Comparison of ENCODE assay signal across 8 cellular contexts in the genomic region with DNA sequence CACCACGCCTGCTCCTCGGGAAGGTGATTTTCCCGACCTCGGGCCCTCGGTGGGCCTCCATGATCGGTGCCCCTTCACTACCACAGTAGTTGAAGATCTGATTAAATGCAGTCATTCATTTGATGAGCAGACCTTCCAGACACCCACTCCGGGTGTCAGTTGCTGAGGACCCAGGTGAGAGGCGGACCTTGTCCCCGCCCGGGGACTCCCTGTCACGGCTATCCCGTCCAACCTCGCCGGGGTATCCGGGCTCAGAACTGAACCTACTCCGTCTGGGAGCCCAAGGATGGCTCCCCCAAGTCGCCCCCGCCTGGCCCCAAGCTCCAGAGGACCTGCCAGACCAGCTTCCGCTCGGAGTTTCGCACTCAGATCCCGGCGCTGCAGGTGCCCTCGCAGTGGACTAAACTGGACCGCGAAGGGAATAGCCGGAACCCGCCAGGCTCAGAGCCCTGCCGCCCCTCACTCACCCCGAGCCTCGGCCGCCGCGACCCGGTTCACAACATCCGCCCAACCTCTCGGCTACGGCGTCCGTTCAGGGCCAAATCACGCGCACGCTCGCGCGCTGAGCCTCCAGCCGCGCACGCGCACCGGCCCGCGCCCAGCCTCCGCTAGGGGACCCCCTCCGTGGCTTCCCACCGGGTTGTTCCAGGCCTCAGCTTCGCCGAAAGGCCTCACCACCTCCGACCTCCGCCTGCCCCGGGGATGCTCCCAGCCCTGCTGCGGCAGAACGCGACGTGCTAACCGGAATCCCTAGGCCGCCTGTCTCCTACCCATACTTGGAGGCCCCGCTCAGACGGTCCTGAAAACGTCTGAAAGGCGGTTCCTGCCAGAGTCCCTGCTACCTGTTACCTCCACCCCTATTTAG. TPM values are rescaled to one million over a fixed set of nuclear protein-coding genes. Genes with fewer than 3 reads are reported as not detected.
DNase-seq lines count a peak whose midpoint lies in the region; ATAC-seq and TF ChIP-seq lines count a peak whose summit lies in the region.

No MANE protein-coding gene starts in this region.

- peak overlapping the region; percentile 99 for H2AFZ ChIP-seq in GM23338

- ATAC-seq in GM23338 (peak; percentile 56), natural killer cell (peak; percentile 88 to 91 (median 89))
- ATAC-seq in stimulated activated naive B cell treated with anti-CD40 and anti-IgM and Interleukin-4, amounts not matched to agents 10 μg/mL and 1 μg/mL and 100 μg/mL, for 72 hours (replicated peaks): peak; percentile 85 to 89

- peak; percentile 39 to 72 for TF ChIP-seq POLR2A in Peyer's patch (IDR thresholded peaks at IDR 0.05)

- H3K27me3 Mint-ChIP-seq in GM23338 (ENCODE audit: insufficient read depth, low read depth, poor library complexity) (peaks cover 11% of the 10 kb centered on the region), natural killer cell (ENCODE audit: low read depth in 2 of 2) (no peaks in the 10 kb centered on the region)
- H3K27me3 Mint-ChIP-seq in activated T-helper 1 cell treated with anti-CD3 and anti-CD28 coated beads, Interleukin-12 subunit alpha, Interleukin-12 subunit beta, Interleukin-2, Interleukin-4 antibody, amounts not matched to agents 30 ng/mL and 10 ng/mL and 1 ng/mL, durations not matched to agents 14 hours and 24 hours and 36 hours (ENCODE audit: insufficient read depth): peaks cover 7% of the 10 kb centered on the region
- H3K27me3 Mint-ChIP-seq in stimulated activated naive B cell treated with anti-CD40 and anti-IgM and Interleukin-4, amounts not matched to agents 10 μg/mL and 1 μg/mL and 100 μg/mL, for 72 hours: no peaks in the 10 kb centered on the region

- DNase-seq in ELF-1 (ENCODE audit: low read depth, low spot score): peak; percentile 99
- peak; percentile 99 for DNase-seq in GM23338 (ENCODE audit: low spot score)
- DNase-seq in Kasumi-1 (lab: John Stamatoyannopoulos, UW): peak; percentile 94 to 96
- peak; percentile 99 to 100 (median 99) for DNase-seq in Peyer's patch
- DNase-seq in activated T-helper 1 cell treated with anti-CD3 and anti-CD28 coated beads, Interleukin-12 subunit alpha, Interleukin-12 subunit beta, Interleukin-2, Interleukin-4 antibody, amounts not matched to agents 30 ng/mL and 10 ng/mL and 1 ng/mL, durations not matched to agents 14 hours and 24 hours and 36 hours (ENCODE audit: low spot score): peak; percentile 100
- DNase-seq in fibroblast of pulmonary artery (ENCODE audit: low read depth): peak; percentile 97
- peak; percentile 100 for DNase-seq in natural killer cell
- DNase-seq in stimulated activated naive B cell treated with anti-CD40 and anti-IgM and Interleukin-4, amounts not matched to agents 10 μg/mL and 1 μg/mL and 100 μg/mL, for 72 hours: peak; percentile 100

- H3K4me1 Mint-ChIP-seq in GM23338 (no peaks in the 10 kb centered on the region), natural killer cell (no peaks in the 10 kb centered on the region)
- H3K4me1 Mint-ChIP-seq in activated T-helper 1 cell treated with anti-CD3 and anti-CD28 coated beads, Interleukin-12 subunit alpha, Interleukin-12 subunit beta, Interleukin-2, Interleukin-4 antibody, amounts not matched to agents 30 ng/mL and 10 ng/mL and 1 ng/mL, durations not matched to agents 14 hours and 24 hours and 36 hours (ENCODE audit: low read depth): no peaks in the 10 kb centered on the region
- H3K4me1 Mint-ChIP-seq in stimulated activated naive B cell treated with anti-CD40 and anti-IgM and Interleukin-4, amounts not matched to agents 10 μg/mL and 1 μg/mL and 100 μg/mL, for 72 hours: peaks cover 0 to 9% of the 10 kb centered on the region in 2 donors

- H3K27ac Mint-ChIP-seq in GM23338 (no peak overlapping the region), natural killer cell (no peak overlapping the region)
- no peak overlapping the region for H3K27ac Mint-ChIP-seq in activated T-helper 1 cell treated with anti-CD3 and anti-CD28 coated beads, Interleukin-12 subunit alpha, Interleukin-12 subunit beta, Interleukin-2, Interleukin-4 antibody, amounts not matched to agents 30 ng/mL and 10 ng/mL and 1 ng/mL, durations not matched to agents 14 hours and 24 hours and 36 hours
- no peak overlapping the region for H3K27ac Mint-ChIP-seq in stimulated activated naive B cell treated with anti-CD40 and anti-IgM and Interleukin-4, amounts not matched to agents 10 μg/mL and 1 μg/mL and 100 μg/mL, for 72 hours

- no peaks in the 10 kb centered on the region for H3K9me3 Mint-ChIP-seq in GM23338
- H3K9me3 Mint-ChIP-seq in activated T-helper 1 cell treated with anti-CD3 and anti-CD28 coated beads, Interleukin-12 subunit alpha, Interleukin-12 subunit beta, Interleukin-2, Interleukin-4 antibody, amounts not matched to agents 30 ng/mL and 10 ng/mL and 1 ng/mL, durations not matched to agents 14 hours and 24 hours and 36 hours: no peaks in the 10 kb centered on the region
- no peaks in the 10 kb centered on the region for H3K9me3 Mint-ChIP-seq in natural killer cell
- H3K9me3 Mint-ChIP-seq in stimulated activated naive B cell treated with anti-CD40 and anti-IgM and Interleukin-4, amounts not matched to agents 10 μg/mL and 1 μg/mL and 100 μg/mL, for 72 hours: no peaks in the 10 kb centered on the region

- H3K4me3 Mint-ChIP-seq in GM23338: no peak overlapping the region
- no peak overlapping the region for H3K4me3 Mint-ChIP-seq in activated T-helper 1 cell treated with anti-CD3 and anti-CD28 coated beads, Interleukin-12 subunit alpha, Interleukin-12 subunit beta, Interleukin-2, Interleukin-4 antibody, amounts not matched to agents 30 ng/mL and 10 ng/mL and 1 ng/mL, durations not matched to agents 14 hours and 24 hours and 36 hours
- H3K4me3 Mint-ChIP-seq in natural killer cell: no peak overlapping the region
- no peak overlapping the region for H3K4me3 Mint-ChIP-seq in stimulated activated naive B cell treated with anti-CD40 and anti-IgM and Interleukin-4, amounts not matched to agents 10 μg/mL and 1 μg/mL and 100 μg/mL, for 72 hours

- no peaks in the 10 kb centered on the region for H3K9me2 ChIP-seq in GM23338 (ENCODE audit: insufficient read depth)

- H3K4me1 ChIP-seq in GM23338 (ENCODE audit: insufficient read depth): 0 out of 2 replicates have a peak, but pooled peaks cover 4% of the 10 kb centered on the region
- peaks cover 7 to 32% (median 23%) of the 10 kb centered on the region in 4 donors for H3K4me1 ChIP-seq in Peyer's patch

- H3K4me3 ChIP-seq in GM23338 (peak overlapping the region; percentile 96), Peyer's patch (peak overlapping the region; percentile 58 to 78 (median 62)), fibroblast of pulmonary artery (replicated peaks; ENCODE audit: low read depth, low read length) (peak overlapping the region; percentile 63)

- H3K79me2 ChIP-seq in GM23338 (replicated peaks; ENCODE audit: insufficient read depth): peaks cover 23% of the 10 kb centered on the region

- H3F3A ChIP-seq in GM23338 (replicated peaks; ENCODE audit: low read depth): 0 out of 2 replicates have a peak, but pooled peaks cover 7% of the 10 kb centered on the region

- H3K9me3 ChIP-seq in Peyer's patch: no peaks in the 10 kb centered on the region

- TF ChIP-seq CTCF in GM23338 (conservative IDR thresholded peaks at IDR 0.05; ENCODE audit: low read depth in 2 of 2) (peak in 1 of 2 experiments; percentile 44; a peak in 2 of 4 replicates), Peyer's patch (IDR thresholded peaks at IDR 0.05) (peak in 4 of 6 experiments; percentile 49 to 67 (median 52)), fibroblast of pulmonary artery (IDR thresholded peaks at IDR 0.05; ENCODE audit: low read length, missing control alignments) (peak; percentile 43), natural killer cell (IDR thresholded peaks at IDR 0.05) (peak; percentile 51)

- H3K4me2 ChIP-seq in GM23338: peak overlapping the region; percentile 100

- H3K27me3 ChIP-seq in GM23338 (ENCODE audit: insufficient read depth) (peaks cover 41% of the 10 kb centered on the region), Peyer's patch (no peaks in the 10 kb centered on the region)

- H3K36me3 Mint-ChIP-seq in GM23338 (ENCODE audit: low read depth) (no peaks in the 10 kb centered on the region), natural killer cell (no peaks in the 10 kb centered on the region)
- no peaks in the 10 kb centered on the region for H3K36me3 Mint-ChIP-seq in activated T-helper 1 cell treated with anti-CD3 and anti-CD28 coated beads, Interleukin-12 subunit alpha, Interleukin-12 subunit beta, Interleukin-2, Interleukin-4 antibody, amounts not matched to agents 30 ng/mL and 10 ng/mL and 1 ng/mL, durations not matched to agents 14 hours and 24 hours and 36 hours (ENCODE audit: low read depth)
- H3K36me3 Mint-ChIP-seq in stimulated activated naive B cell treated with anti-CD40 and anti-IgM and Interleukin-4, amounts not matched to agents 10 μg/mL and 1 μg/mL and 100 μg/mL, for 72 hours: no peaks in the 10 kb centered on the region

- intact Hi-C loops in activated T-helper 1 cell treated with anti-CD3 and anti-CD28 coated beads, Interleukin-12 subunit alpha, Interleukin-12 subunit beta, Interleukin-2, Interleukin-4 antibody, amounts not matched to agents 30 ng/mL and 10 ng/mL and 1 ng/mL, durations not matched to agents 14 hours and 24 hours and 36 hours (cut with micrococcal nuclease): loop anchor here (1.0 to 2.0 kb wide), 3 partner anchors 30 to 260 kb away; no protein-coding TSS in a partner anchor
- intact Hi-C loops in natural killer cell (cut with micrococcal nuclease): loop anchor here (10.0 kb wide), 1 partner anchor 250 kb away; the partner anchor contains the start of gene RNU1-2

- H3K36me3 ChIP-seq in GM23338 (ENCODE audit: insufficient read depth): no peaks in the 10 kb centered on the region
- no peaks in the 10 kb centered on the region for H3K36me3 ChIP-seq in Peyer's patch

- H3K27ac ChIP-seq in GM23338 (ENCODE audit: low read depth) (no peak overlapping the region), Peyer's patch (peak overlapping the region; percentile 65 to 87 (median 81))

- H4K20me1 ChIP-seq in GM23338 (replicated peaks; ENCODE audit: insufficient read depth): peaks cover 11% of the 10 kb centered on the region; the same call in 1 of the 2 replicates

RNA-seq across cellular contexts. Expression of gene RNU1-3, which starts 22.3 kb away (rescaled TPM):
- under 0.01 TPM in 1 of 2 replicates, not detected in the other for total RNA-seq in GM23338 (2014; rRNA removed; shearing (Covaris generic))
- polyA plus RNA-seq in GM23338 (2016; fragmentation: Nextera tagmentation; extraction: Ambion mirVana): not detected in 2 replicates
- total RNA-seq in Peyer's patch (under 1 TPM; under 0.01 TPM), natural killer cell (1,000 to 10,000 TPM; 2,937 to 3,261 (median 3,038) TPM)
- total RNA-seq in activated T-helper 1 cell treated with anti-CD3 and anti-CD28 coated beads, Interleukin-12 subunit alpha, Interleukin-12 subunit beta, Interleukin-2, Interleukin-4 antibody, amounts not matched to agents 30 ng/mL and 10 ng/mL and 1 ng/mL, durations not matched to agents 14 hours and 24 hours and 36 hours: 2,178 and 3,041 TPM in 2 replicates

RNA-seq across cellular contexts. Expression of gene NBPF1, which starts 31.0 kb away (rescaled TPM):
- total RNA-seq in GM23338 (2014; rRNA removed; shearing (Covaris generic)): 7.5 and 11.8 TPM in 2 replicates
- polyA plus RNA-seq in GM23338 (2016; fragmentation: Nextera tagmentation; extraction: Ambion mirVana): 9.0 and 9.5 TPM in 2 replicates
- total RNA-seq in Peyer's patch: 100 to 1,000 TPM in 3 of 4 donors, 10 to 100 TPM in 1; 73.9 to 145 (median 115) TPM
- 4.4 and 6.1 TPM in 2 replicates for total RNA-seq in activated T-helper 1 cell treated with anti-CD3 and anti-CD28 coated beads, Interleukin-12 subunit alpha, Interleukin-12 subunit beta, Interleukin-2, Interleukin-4 antibody, amounts not matched to agents 30 ng/mL and 10 ng/mL and 1 ng/mL, durations not matched to agents 14 hours and 24 hours and 36 hours
- 10 to 100 TPM; 18.4 to 26.0 (median 22.8) TPM for total RNA-seq in natural killer cell

Comparison
In these comparisons a context has a peak if more than half of its experiments do, and no peak if none do; other contexts are left out.
1. RNA of gene RNU1-3, which starts 22.3 kb away (total RNA-seq): 2,178 to 3,041 TPM in activated T-helper 1 cell treated with anti-CD3 and anti-CD28 coated beads, Interleukin-12 subunit alpha, Interleukin-12 subunit beta, Interleukin-2, Interleukin-4 antibody, amounts not matched to agents 30 ng/mL and 10 ng/mL and 1 ng/mL, durations not matched to agents 14 hours and 24 hours and 36 hours and 2,937 to 3,261 TPM in natural killer cell; under 0.01 TPM in GM23338 and under 0.01 TPM in Peyer's patch; every median in the first group is over 1,000 times any median in the second.
2. Peak in every context shown above with its lines, with median percentiles within 50 percentile points of each other: DNase-seq, ATAC-seq and H3K4me3 ChIP-seq.